28 cellular contexts compared by ENCODE assay signal in genomic region chr12:93669452-93669851, GRCh38.
"Had no signal": no experiment of that assay in that cellular context is flagged by ENCODE, and none has a peak within 500 bp of the region (broad histone marks: within the 10 kb centered on the region; RNA-seq: fewer than 3 reads in every experiment).

No MANE protein-coding gene starts in this region.

- H3K9me3 ChIP-seq: lower lobe of right lung, pancreas, prostate gland, sigmoid colon, tibial nerve, uterus had no signal

- ATAC-seq: left colon; left lung; lower lobe of right lung; naive thymus-derived CD8-positive, alpha-beta T cell; right cardiac atrium had no signal

- DNase-seq: immature natural killer cell; kidney; left colon; left lung; lower lobe of right lung; mammary epithelial cell; mesenchymal stem cell; naive thymus-derived CD8-positive, alpha-beta T cell; nucleus accumbens; posterior cingulate gyrus; retina; right cardiac atrium; sigmoid colon; small intestine; spleen; stimulated activated CD4-positive, alpha-beta T cell treated with anti-CD3 and anti-CD28 coated beads, Interleukin-4, amount 100 ng/mL, for 24 hours; stimulated activated naive CD4-positive, alpha-beta T cell treated with Interleukin-2 at 50 U/mL for 16 hours; stimulated activated naive CD8-positive, alpha-beta T cell treated with anti-CD3 and anti-CD28 coated beads, Interleukin-15, amount 100 ng/mL, for 72 hours; substantia nigra; uterus had no signal

- H3K27ac Mint-ChIP-seq: immature natural killer cell; nephron; stimulated activated naive CD8-positive, alpha-beta T cell treated with anti-CD3 and anti-CD28 coated beads, Interleukin-15, amount 100 ng/mL, for 72 hours; type B pancreatic cell had no signal

- H3K36me3 Mint-ChIP-seq: immature natural killer cell; stimulated activated effector memory CD8-positive, alpha-beta T cell treated with anti-CD3 and anti-CD28 coated beads, Interleukin-12 subunit alpha, Interleukin-12 subunit beta, amount 100 ng/mL, for 72 hours; type B pancreatic cell had no signal

- H3K4me3 ChIP-seq: left lung, lower lobe of right lung, pancreas, prostate gland, sigmoid colon, spleen, tibial nerve, uterus had no signal

- H3K27me3 ChIP-seq: left lung, pancreas, sigmoid colon, spleen, tibial nerve, uterus had no signal

- H3K27ac ChIP-seq: left lung, lower lobe of right lung, pancreas, tibial nerve, uterus had no signal

- FAIRE-seq: islet of Langerhans, kidney, pancreas, small intestine had no signal

- H3K4me3 Mint-ChIP-seq: immature natural killer cell; naive thymus-derived CD8-positive, alpha-beta T cell; nephron; neural crest cell; stimulated activated effector memory CD8-positive, alpha-beta T cell treated with anti-CD3 and anti-CD28 coated beads, Interleukin-12 subunit alpha, Interleukin-12 subunit beta, amount 100 ng/mL, for 72 hours; type B pancreatic cell had no signal

- H3K4me1 ChIP-seq: left lung, lower lobe of right lung, pancreas, prostate gland, spleen, tibial nerve, uterus had no signal

- H3K9me3 Mint-ChIP-seq: immature natural killer cell had no signal

- H3K36me3 ChIP-seq: left lung, lower lobe of right lung, pancreas, prostate gland, sigmoid colon, spleen, tibial nerve, uterus had no signal

- H3K4me1 Mint-ChIP-seq: naive thymus-derived CD8-positive, alpha-beta T cell; neural crest cell had no signal
